11 cellular contexts compared by ENCODE assay signal in genomic region chr3:27349832-27350231, GRCh38. TPM values are rescaled to one million over a fixed set of nuclear protein-coding genes. Genes with fewer than 3 reads are reported as not detected.
DNase-seq lines count a peak whose midpoint lies in the region; ATAC-seq and TF ChIP-seq lines count a peak whose summit lies in the region.
"Had no signal": no experiment of that assay in that cellular context is flagged by ENCODE, and none has a peak within 500 bp of the region (broad histone marks: within the 10 kb centered on the region; RNA-seq: fewer than 3 reads in every experiment).

No MANE protein-coding gene starts in this region.

- no peak overlapping the region for H3K4me3 ChIP-seq in DND-41 (ENCODE audit: low read depth in 1 of 2, low read length in 2 of 2)
- H3K4me3 ChIP-seq: lung had no signal

- H2AFZ ChIP-seq in DND-41 (ENCODE audit: low read depth, low read length) = peak overlapping the region; percentile 64

- H3K4me1 ChIP-seq in DND-41 (ENCODE audit: insufficient read depth, low read length) = peaks cover 16% of the 10 kb centered on the region

- H3K79me2 ChIP-seq in DND-41 (ENCODE audit: insufficient read depth, low read length) = no peaks in the 10 kb centered on the region

- intact Hi-C loops in posterior cingulate gyrus (cut with DNase I) = no loop called here

- ATAC-seq in DND-41 (ENCODE audit: insufficient read depth, low read depth) (peak; percentile 18; the same call in 1 of the 3 replicates), GM21423 (IDR thresholded peaks at IDR 0.05; ENCODE audit: unreplicated experiment) (peak; percentile 38), HG03159 (IDR thresholded peaks at IDR 0.05; ENCODE audit: unreplicated experiment) (peak; percentile 53)
- ATAC-seq in activated CD8-positive, alpha-beta T cell treated with anti-CD3 and anti-CD28 coated beads, Interleukin-2, amount 10 ng/mL, durations not matched to agents 7 days and 5 days = no peak

- H3K27ac ChIP-seq in DND-41 (ENCODE audit: low read length) = peak overlapping the region; percentile 48

- CTCF ChIA-PET in activated CD8-positive, alpha-beta T cell treated with anti-CD3 and anti-CD28 coated beads, Interleukin-2, amount 10 ng/mL, durations not matched to agents 7 days and 5 days (lab: Charles Lee) = interaction anchor here (0.9 to 1.9 kb wide), 5 partner anchors 8 to 332 kb away, joined by 3 to 9 read pairs (median 4); no protein-coding TSS in a partner anchor

- H3K9me3 Mint-ChIP-seq in activated CD8-positive, alpha-beta T cell treated with anti-CD3 and anti-CD28 coated beads, Interleukin-2, amount 10 ng/mL, durations not matched to agents 7 days and 5 days (ENCODE audit: insufficient read depth) = no peaks in the 10 kb centered on the region
- H3K9me3 Mint-ChIP-seq: brain had no signal

- peaks cover 12% of the 10 kb centered on the region for H3K4me1 Mint-ChIP-seq in activated CD8-positive, alpha-beta T cell treated with anti-CD3 and anti-CD28 coated beads, Interleukin-2, amount 10 ng/mL, durations not matched to agents 7 days and 5 days (ENCODE audit: low read depth)

- no peak overlapping the region for H3K9ac ChIP-seq in DND-41 (ENCODE audit: low read depth, low read length)

- H3K27ac Mint-ChIP-seq in activated CD8-positive, alpha-beta T cell treated with anti-CD3 and anti-CD28 coated beads, Interleukin-2, amount 10 ng/mL, durations not matched to agents 7 days and 5 days = peak overlapping the region; percentile 35
- H3K27ac Mint-ChIP-seq: brain had no signal

- H3K4me3 Mint-ChIP-seq in activated CD8-positive, alpha-beta T cell treated with anti-CD3 and anti-CD28 coated beads, Interleukin-2, amount 10 ng/mL, durations not matched to agents 7 days and 5 days = no peak overlapping the region
- H3K4me3 Mint-ChIP-seq: brain had no signal

- H3K36me3 Mint-ChIP-seq in activated CD8-positive, alpha-beta T cell treated with anti-CD3 and anti-CD28 coated beads, Interleukin-2, amount 10 ng/mL, durations not matched to agents 7 days and 5 days (ENCODE audit: low read depth) = no peaks in the 10 kb centered on the region

- no peaks in the 10 kb centered on the region for H3K36me3 ChIP-seq in DND-41 (ENCODE audit: insufficient read depth, low read length)

- DNase-seq in DND-41 (peak; percentile 20), posterior cingulate gyrus (no peak), HT-29 (ENCODE audit: low spot score) (no peak), NCI-H748 (lab: John Stamatoyannopoulos, UW; ENCODE audit: unreplicated experiment) (no peak), COLO668 (lab: John Stamatoyannopoulos, UW; ENCODE audit: unreplicated experiment) (no peak)
- no peak for DNase-seq in activated CD8-positive, alpha-beta T cell treated with anti-CD3 and anti-CD28 coated beads, Interleukin-2, amount 10 ng/mL, durations not matched to agents 7 days and 5 days
- DNase-seq: NCI-H2029 treated with DMSO at 0.1 percent for 48 hours had no signal

- peak overlapping the region; percentile 28 for H3K4me2 ChIP-seq in DND-41 (ENCODE audit: insufficient read depth, low read length)

- POLR2A ChIA-PET in activated CD8-positive, alpha-beta T cell treated with anti-CD3 and anti-CD28 coated beads, Interleukin-2, amount 10 ng/mL, durations not matched to agents 7 days and 5 days (lab: Charles Lee) = no interaction called here

- no peaks in the 10 kb centered on the region for H3K9me3 ChIP-seq in DND-41 (ENCODE audit: insufficient read depth, low read length, severe bottlenecking)

- peaks cover 3% of the 10 kb centered on the region for H3K27me3 Mint-ChIP-seq in activated CD8-positive, alpha-beta T cell treated with anti-CD3 and anti-CD28 coated beads, Interleukin-2, amount 10 ng/mL, durations not matched to agents 7 days and 5 days (ENCODE audit: low read depth)

- no peaks in the 10 kb centered on the region for H3K27me3 ChIP-seq in DND-41 (ENCODE audit: insufficient read depth, low read length, poor library complexity)

- no peak for TF ChIP-seq CTCF in DND-41 (IDR thresholded peaks at IDR 0.05; ENCODE audit: borderline replicate concordance, extremely low read depth, low read length, poor library complexity, severe bottlenecking)

- H4K20me1 ChIP-seq in DND-41 (ENCODE audit: insufficient read depth, low read length) = no peaks in the 10 kb centered on the region

RNA-seq across cellular contexts. Expression of gene NEK10, which starts 19.4 kb away (rescaled TPM):
- under 1 TPM; 0.74 to 0.81 TPM for total RNA-seq in activated CD8-positive, alpha-beta T cell treated with anti-CD3 and anti-CD28 coated beads, Interleukin-2, amount 10 ng/mL, durations not matched to agents 7 days and 5 days
- 0.44 and 2.8 TPM in 2 replicates for total RNA-seq in HT-29 (2014; rRNA removed; shearing (Covaris generic))
